In genomic region chr18:55300469-55301195, GRCh38 we compare ENCODE assay signal across 12 cellular contexts.
DNase-seq lines count a peak whose midpoint lies in the region; ATAC-seq and TF ChIP-seq lines count a peak whose summit lies in the region.
"Had no signal": no experiment of that assay in that cellular context is flagged by ENCODE, and none has a peak within 500 bp of the region (broad histone marks: within the 10 kb centered on the region; RNA-seq: fewer than 3 reads in every experiment).

No MANE protein-coding gene starts in this region.

- DNase-seq in left ventricle myocardium superior (no peak), right atrium auricular region (ENCODE audit: low spot score) (no peak), adipocyte (ENCODE audit: low read depth) (peak; percentile 95), mesenchymal stem cell (no peak), CD14-positive monocyte (ENCODE audit: low spot score) (no peak), adrenal gland (no peak), nucleus accumbens (lab: John Stamatoyannopoulos, UW) (no peak), testis (no peak)
- DNase-seq: AML-193, NCI-H1694 treated with DMSO at 0.1 percent for 48 hours had no signal

- no peak overlapping the region for H2AFZ ChIP-seq in mesenchymal stem cell (ENCODE audit: low read depth, low read length)

- H4K8ac ChIP-seq in mesenchymal stem cell (ENCODE audit: low read length), result no peak overlapping the region

- peak overlapping the region in 1 of 7 donors; percentile 43 for H3K27ac Mint-ChIP-seq in CD14-positive monocyte

- H4K91ac ChIP-seq in mesenchymal stem cell (ENCODE audit: low read length), result peak overlapping the region; percentile 28

- no peak overlapping the region for H3K23ac ChIP-seq in mesenchymal stem cell (ENCODE audit: low read length in 2 of 2)

- peaks cover 0 to under 1% (median 0%) of the 10 kb centered on the region in 3 donors for H3K27me3 Mint-ChIP-seq in CD14-positive monocyte (ENCODE audit: low read depth in 3 of 3)

- H3K9me3 ChIP-seq in right atrium auricular region (no peaks in the 10 kb centered on the region), adipocyte (ENCODE audit: control insufficient read depth, low read length) (no peaks in the 10 kb centered on the region), mesenchymal stem cell (ENCODE audit: control insufficient read depth, low read length) (no peaks in the 10 kb centered on the region), adrenal gland (replicated peaks in 1 of 3) (no peaks in the 10 kb centered on the region), testis (no peaks in the 10 kb centered on the region)

- H2BK12ac ChIP-seq in mesenchymal stem cell (ENCODE audit: low read length in 2 of 2), result no peak overlapping the region

- peaks cover 0 to 45% of the 10 kb centered on the region in 2 donors for H3K4me1 ChIP-seq in right atrium auricular region
- H3K4me1 ChIP-seq in adipocyte (ENCODE audit: control insufficient read depth, insufficient read depth, low read length), result peaks cover 25% of the 10 kb centered on the region
- H3K4me1 ChIP-seq in mesenchymal stem cell (ENCODE audit: control insufficient read depth, insufficient read depth, low read depth, low read length), result no peaks in the 10 kb centered on the region
- peaks cover 0 to 32% of the 10 kb centered on the region in 2 donors for H3K4me1 ChIP-seq in adrenal gland (replicated peaks in 1 of 2)
- no peaks in the 10 kb centered on the region for H3K4me1 ChIP-seq in testis

- no peaks in the 10 kb centered on the region for H3K36me3 Mint-ChIP-seq in CD14-positive monocyte

- H3K4me1 Mint-ChIP-seq in CD14-positive monocyte, result peaks cover 2% of the 10 kb centered on the region

- no peak overlapping the region for H3K4me3 ChIP-seq in right atrium auricular region
- H3K4me3 ChIP-seq in adipocyte (ENCODE audit: low read length), result peak overlapping the region; percentile 74
- peak overlapping the region in 1 of 2 experiments; percentile 75 for H3K4me3 ChIP-seq in mesenchymal stem cell (ENCODE audit: insufficient read depth in 1 of 2, low read depth in 1 of 2, low read length in 2 of 2)
- H3K4me3 ChIP-seq in adrenal gland, result no peak overlapping the region
- H3K4me3 ChIP-seq in testis, result no peak overlapping the region
- H3K4me3 ChIP-seq: cardiac muscle cell had no signal

- no peak overlapping the region for H3K18ac ChIP-seq in mesenchymal stem cell (ENCODE audit: low read depth in 1 of 2, low read length in 2 of 2)

- H2BK5ac ChIP-seq in mesenchymal stem cell (ENCODE audit: low read depth, low read length, poor library complexity, severe bottlenecking), result no peak overlapping the region

- H3K9ac ChIP-seq in adipocyte (ENCODE audit: low read length) (peak overlapping the region; percentile 67), mesenchymal stem cell (ENCODE audit: low read length) (peak overlapping the region; percentile 83)

- H3K4ac ChIP-seq in mesenchymal stem cell (ENCODE audit: low read depth in 1 of 2, low read length in 2 of 2), result no peak overlapping the region

- TF ChIP-seq POLR2A in adrenal gland (IDR thresholded peaks at IDR 0.05), result no peak
- no peak for TF ChIP-seq POLR2A in testis (IDR thresholded peaks at IDR 0.05)

- H2BK15ac ChIP-seq in mesenchymal stem cell (ENCODE audit: low read depth, poor library complexity, severe bottlenecking), result no peak overlapping the region

- 81% methylated on average over 16 of the region's 16 CpGs for WGBS in mesenchymal stem cell
- WGBS in adrenal gland, 4 donors, result 78 to 87% (median 83%) methylated on average over 16 of the region's 16 CpGs
- 70 to 76% methylated on average over 14 to 16 of the region's 16 CpGs for WGBS in testis, 2 donors

- H3K36me3 ChIP-seq in right atrium auricular region (no peaks in the 10 kb centered on the region), adipocyte (ENCODE audit: control insufficient read depth, insufficient read depth, low read length, severe bottlenecking) (no peaks in the 10 kb centered on the region), mesenchymal stem cell (ENCODE audit: control insufficient read depth in 1 of 2, insufficient read depth in 2 of 2, low read depth in 1 of 2, low read length in 2 of 2) (no peaks in the 10 kb centered on the region), adrenal gland (replicated peaks in 1 of 2) (no peaks in the 10 kb centered on the region), testis (ENCODE audit: low read depth, missing control alignments) (no peaks in the 10 kb centered on the region)
- H3K36me3 ChIP-seq: cardiac muscle cell had no signal

- no peak overlapping the region for H3K4me2 ChIP-seq in mesenchymal stem cell (ENCODE audit: low read length, poor library complexity, severe bottlenecking)

- TF ChIP-seq CTCF in right atrium auricular region (IDR thresholded peaks at IDR 0.05), result no peak
- TF ChIP-seq CTCF in CD14-positive monocyte (IDR thresholded peaks at IDR 0.05), result no peak
- no peak for TF ChIP-seq CTCF in adrenal gland (IDR thresholded peaks at IDR 0.05)
- no peak for TF ChIP-seq CTCF in testis (IDR thresholded peaks at IDR 0.05)

- ATAC-seq in left ventricle myocardium superior, result peak; percentile 24

- no peak overlapping the region for H2AK5ac ChIP-seq in mesenchymal stem cell (ENCODE audit: low read length, severe bottlenecking)

- H3K4me3 Mint-ChIP-seq in CD14-positive monocyte, result no peak overlapping the region
- H3K4me3 Mint-ChIP-seq: neural crest cell had no signal

- peaks cover 18% of the 10 kb centered on the region for H3K79me1 ChIP-seq in mesenchymal stem cell (replicated peaks; ENCODE audit: low read length, poor library complexity, severe bottlenecking)

- peak overlapping the region in 1 of 2 experiments; percentile 36 for H3K14ac ChIP-seq in mesenchymal stem cell (ENCODE audit: low read length in 2 of 2)

- no peak overlapping the region for H2BK120ac ChIP-seq in mesenchymal stem cell (ENCODE audit: low read depth, low read length)

- intact Hi-C loops in left ventricle myocardium superior (cut with micrococcal nuclease), result no loop called here
- intact Hi-C loops in CD14-positive monocyte (cut with micrococcal nuclease), result no loop called here
- intact Hi-C loops in adrenal gland (cut with DNase I), result no loop called here
- intact Hi-C loops in testis (cut with DNase I; ENCODE audit: low total_unique reads), result no loop called here

- no peaks in the 10 kb centered on the region for H3K27me3 ChIP-seq in right atrium auricular region
- H3K27me3 ChIP-seq in adipocyte (replicated peaks; ENCODE audit: control insufficient read depth, insufficient read depth, low read length), result no peaks in the 10 kb centered on the region
- H3K27me3 ChIP-seq in mesenchymal stem cell (ENCODE audit: control insufficient read depth in 1 of 2, insufficient read depth in 1 of 2, low read length in 2 of 2), result no peaks in the 10 kb centered on the region
- H3K27me3 ChIP-seq in adrenal gland, result no peaks in the 10 kb centered on the region
- no peaks in the 10 kb centered on the region for H3K27me3 ChIP-seq in testis
- H3K27me3 ChIP-seq: cardiac muscle cell had no signal

- no peaks in the 10 kb centered on the region for H3K9me3 Mint-ChIP-seq in CD14-positive monocyte
- H3K9me3 Mint-ChIP-seq: neural crest cell had no signal

- H3K27ac ChIP-seq in right atrium auricular region (no peak overlapping the region), mesenchymal stem cell (ENCODE audit: low read length, poor library complexity, severe bottlenecking) (no peak overlapping the region), adrenal gland (no peak overlapping the region), testis (no peak overlapping the region)
- H3K27ac ChIP-seq: cardiac muscle cell had no signal
